Comparison of ENCODE assay signal across 11 cellular contexts in genomic region chrX:33726281-33727160, GRCh38.
DNase-seq lines count a peak whose midpoint lies in the region; ATAC-seq, FAIRE-seq and TF ChIP-seq lines count a peak whose summit lies in the region.
"Had no signal": no experiment of that assay in that cellular context is flagged by ENCODE, and none has a peak within 500 bp of the region (broad histone marks: within the 10 kb centered on the region; RNA-seq: fewer than 3 reads in every experiment).

No MANE protein-coding gene starts in this region.

- no peak overlapping the region for H2AFZ ChIP-seq in astrocyte (ENCODE audit: low read depth, low read length)

- no peaks in the 10 kb centered on the region for H3K9me3 Mint-ChIP-seq in astrocyte (ENCODE audit: unreplicated experiment)

- no peak overlapping the region for H3K27ac Mint-ChIP-seq in astrocyte (ENCODE audit: unreplicated experiment)

- peak; percentile 0 for DNase-seq in AG20443 (ENCODE audit: low spot score)
- no peak for DNase-seq in astrocyte (ENCODE audit: low read depth)
- DNase-seq in posterior cingulate gyrus, result peak in 7 of 10 donors; percentile 12 to 87 (median 52)
- no peak for DNase-seq in NCI-H2029 treated with DMSO at 0.1 percent for 48 hours (lab: John Stamatoyannopoulos, UW)
- no peak for DNase-seq in amniotic stem cell (lab: John Stamatoyannopoulos, UW)
- DNase-seq in activated CD8-positive, alpha-beta memory T cell treated with anti-CD3 and anti-CD28 coated beads, Interleukin-2, amount 50 U/mL, for 4 hours, result no peak
- DNase-seq: activated CD4-positive, alpha-beta T cell treated with anti-CD3 and anti-CD28 coated beads for 1 hour; activated gamma-delta T cell treated with Interleukin-2 at 50 U/mL for 16 hours; small intestine had no signal

- no peaks in the 10 kb centered on the region for H3K27me3 ChIP-seq in astrocyte (ENCODE audit: insufficient read depth, low read length)

- no peaks in the 10 kb centered on the region for H4K20me1 ChIP-seq in astrocyte (ENCODE audit: insufficient read depth, low read length)

- H3K36me3 ChIP-seq in astrocyte (ENCODE audit: insufficient read depth, low read length), result no peaks in the 10 kb centered on the region

- no peak for ATAC-seq in GM21447 (IDR thresholded peaks at IDR 0.05; ENCODE audit: unreplicated experiment)

- H3K9me3 ChIP-seq in astrocyte (ENCODE audit: insufficient read depth, low read depth, low read length), result no peaks in the 10 kb centered on the region

- no peaks in the 10 kb centered on the region for H3K79me2 ChIP-seq in astrocyte (ENCODE audit: insufficient read depth, low read length)

- H3K4me3 Mint-ChIP-seq in astrocyte (ENCODE audit: unreplicated experiment), result peak overlapping the region; percentile 54

- FAIRE-seq in astrocyte (lab: Jason Lieb, UNC), result no peak
- FAIRE-seq: small intestine had no signal

- intact Hi-C loops in posterior cingulate gyrus (cut with DNase I), result no loop called here

- H3K9ac ChIP-seq in astrocyte (ENCODE audit: low read length), result no peak overlapping the region

- no peaks in the 10 kb centered on the region for H3K4me1 Mint-ChIP-seq in astrocyte (ENCODE audit: low read depth, unreplicated experiment)

- H3K27me3 Mint-ChIP-seq in astrocyte (ENCODE audit: low read depth, unreplicated experiment), result peaks cover 2% of the 10 kb centered on the region

- H3K4me2 ChIP-seq in astrocyte (ENCODE audit: low read length), result peak overlapping the region; percentile 73

- no peak for TF ChIP-seq CTCF in astrocyte (IDR thresholded peaks at IDR 0.05; ENCODE audit: insufficient read depth, low read depth, low read length)

- H3K27ac ChIP-seq in astrocyte (ENCODE audit: low read depth, low read length), result no peak overlapping the region

- H3K4me1 ChIP-seq in astrocyte (ENCODE audit: insufficient read depth, low read length), result no peaks in the 10 kb centered on the region

- H3K4me3 ChIP-seq in astrocyte (ENCODE audit: insufficient read depth, low read depth, low read length), result no peak overlapping the region
- H3K4me3 ChIP-seq in iPS-11a (ENCODE audit: low read depth, low read length), result peak overlapping the region; percentile 43

- no peaks in the 10 kb centered on the region for H3K36me3 Mint-ChIP-seq in astrocyte (ENCODE audit: low read depth, unreplicated experiment)

Comparison
In these comparisons a context has a peak if more than half of its experiments do, and no peak if none do; other contexts are left out.
1. DNase-seq: peak in AG20443 (single experiment) and posterior cingulate gyrus (7 of 10); none in astrocyte (single experiment), NCI-H2029 treated with DMSO at 0.1 percent for 48 hours (single experiment), amniotic stem cell (single experiment) and activated CD8-positive, alpha-beta memory T cell treated with anti-CD3 and anti-CD28 coated beads, Interleukin-2, amount 50 U/mL, for 4 hours (single experiment).